In the genomic region with DNA sequence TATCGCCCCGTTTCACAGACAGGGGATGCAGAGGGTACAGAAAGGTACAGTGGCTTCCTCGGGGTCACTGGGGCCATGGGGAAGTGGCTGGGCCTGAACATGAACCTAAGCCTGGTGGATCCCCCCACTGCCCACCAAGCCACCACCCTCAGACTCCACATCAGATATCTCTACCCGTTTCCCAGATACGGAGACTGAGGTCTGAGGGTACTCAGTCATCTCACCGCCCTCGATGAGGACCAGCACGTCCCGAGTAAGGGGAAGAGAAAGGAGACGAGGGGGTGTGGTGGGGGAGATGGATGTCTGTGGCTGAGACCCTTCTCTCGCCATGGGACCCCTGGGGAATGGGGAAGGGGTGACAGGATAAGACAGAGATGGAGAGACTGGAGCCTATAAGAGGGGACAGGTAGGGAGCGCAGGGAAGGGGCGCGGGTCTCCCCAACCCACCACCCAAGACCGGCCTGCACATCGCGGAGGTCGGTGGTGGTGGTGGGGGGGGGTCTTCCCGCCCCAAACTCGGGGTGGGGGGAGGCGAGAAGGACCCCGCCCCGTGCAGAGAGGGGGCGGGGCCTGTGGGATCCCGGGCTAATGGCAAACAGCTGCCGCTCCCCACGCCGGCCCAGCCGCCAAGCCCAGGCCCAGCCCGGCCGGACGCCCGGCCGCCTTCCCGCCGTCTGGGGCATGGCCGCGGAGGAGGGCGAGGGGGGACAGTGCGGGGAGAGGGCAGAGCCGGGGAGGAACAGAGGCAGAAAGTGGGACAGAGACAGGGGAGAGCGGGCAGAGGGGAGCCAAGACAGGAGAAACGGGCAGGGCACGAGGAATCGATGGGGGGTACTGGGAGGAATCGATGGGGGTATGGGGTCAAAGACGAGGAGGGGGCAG, we compare ENCODE assay signal across 1 cellular context.
TF ChIP-seq lines count a peak whose summit lies in the region.

No MANE protein-coding gene starts in this region.

TF ChIP-seq in liver, 16 proteins besides CTCF, POLR2A, EP300 and RAD21 (continued from another document):
- TF ChIP-seq, protein P1, sequence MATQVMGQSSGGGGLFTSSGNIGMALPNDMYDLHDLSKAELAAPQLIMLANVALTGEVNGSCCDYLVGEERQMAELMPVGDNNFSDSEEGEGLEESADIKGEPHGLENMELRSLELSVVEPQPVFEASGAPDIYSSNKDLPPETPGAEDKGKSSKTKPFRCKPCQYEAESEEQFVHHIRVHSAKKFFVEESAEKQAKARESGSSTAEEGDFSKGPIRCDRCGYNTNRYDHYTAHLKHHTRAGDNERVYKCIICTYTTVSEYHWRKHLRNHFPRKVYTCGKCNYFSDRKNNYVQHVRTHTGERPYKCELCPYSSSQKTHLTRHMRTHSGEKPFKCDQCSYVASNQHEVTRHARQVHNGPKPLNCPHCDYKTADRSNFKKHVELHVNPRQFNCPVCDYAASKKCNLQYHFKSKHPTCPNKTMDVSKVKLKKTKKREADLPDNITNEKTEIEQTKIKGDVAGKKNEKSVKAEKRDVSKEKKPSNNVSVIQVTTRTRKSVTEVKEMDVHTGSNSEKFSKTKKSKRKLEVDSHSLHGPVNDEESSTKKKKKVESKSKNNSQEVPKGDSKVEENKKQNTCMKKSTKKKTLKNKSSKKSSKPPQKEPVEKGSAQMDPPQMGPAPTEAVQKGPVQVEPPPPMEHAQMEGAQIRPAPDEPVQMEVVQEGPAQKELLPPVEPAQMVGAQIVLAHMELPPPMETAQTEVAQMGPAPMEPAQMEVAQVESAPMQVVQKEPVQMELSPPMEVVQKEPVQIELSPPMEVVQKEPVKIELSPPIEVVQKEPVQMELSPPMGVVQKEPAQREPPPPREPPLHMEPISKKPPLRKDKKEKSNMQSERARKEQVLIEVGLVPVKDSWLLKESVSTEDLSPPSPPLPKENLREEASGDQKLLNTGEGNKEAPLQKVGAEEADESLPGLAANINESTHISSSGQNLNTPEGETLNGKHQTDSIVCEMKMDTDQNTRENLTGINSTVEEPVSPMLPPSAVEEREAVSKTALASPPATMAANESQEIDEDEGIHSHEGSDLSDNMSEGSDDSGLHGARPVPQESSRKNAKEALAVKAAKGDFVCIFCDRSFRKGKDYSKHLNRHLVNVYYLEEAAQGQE (IDR thresholded peaks at IDR 0.05), result no peak
- TF ChIP-seq YY1 (IDR thresholded peaks at IDR 0.05) (no peak), JUND (IDR thresholded peaks at IDR 0.05) (no peak)
